Comparison of ENCODE assay signal across 1 cellular context in the genomic region with DNA sequence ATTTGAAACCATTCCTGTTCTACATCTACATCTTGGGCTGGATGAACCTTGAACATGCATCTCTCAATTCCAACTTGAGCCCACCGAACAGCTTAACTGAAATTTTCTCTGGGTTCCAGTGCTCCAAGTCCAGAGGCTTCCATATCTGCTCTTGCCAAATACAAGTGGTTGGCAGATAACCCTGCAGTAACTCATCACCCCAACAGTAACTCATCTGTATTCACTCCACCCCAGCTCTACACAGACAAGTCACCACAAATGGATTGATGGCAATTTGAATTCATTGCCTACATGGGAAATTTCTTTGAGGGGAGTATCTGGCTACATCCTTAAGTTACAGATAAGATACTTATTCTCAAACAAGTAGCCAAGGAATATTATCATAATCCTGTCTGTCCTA.
TF ChIP-seq lines count a peak whose summit lies in the region.

No MANE protein-coding gene starts in this region.

TF ChIP-seq in IMR-90, 13 proteins besides CTCF, POLR2A, EP300 and RAD21:
- TF ChIP-seq BHLHE40 (IDR thresholded peaks at IDR 0.05; ENCODE audit: low read depth, low read length) (no peak), RFX5 (IDR thresholded peaks at IDR 0.05; ENCODE audit: low read depth, low read length) (no peak), CEBPB (IDR thresholded peaks at IDR 0.05; ENCODE audit: low read depth, low read length) (no peak), MXI1 (IDR thresholded peaks at IDR 0.05; ENCODE audit: borderline replicate concordance, low read depth, low read length) (no peak), NFE2L2 (IDR thresholded peaks at IDR 0.05; ENCODE audit: low read depth, low read length) (no peak), FOS (IDR thresholded peaks at IDR 0.05; ENCODE audit: low read depth, low read length) (no peak), MAZ (IDR thresholded peaks at IDR 0.05; ENCODE audit: borderline replicate concordance, low read depth, low read length) (no peak), SMC3 (IDR thresholded peaks at IDR 0.05; ENCODE audit: low read depth, low read length) (no peak)
- TF ChIP-seq, protein P1, sequence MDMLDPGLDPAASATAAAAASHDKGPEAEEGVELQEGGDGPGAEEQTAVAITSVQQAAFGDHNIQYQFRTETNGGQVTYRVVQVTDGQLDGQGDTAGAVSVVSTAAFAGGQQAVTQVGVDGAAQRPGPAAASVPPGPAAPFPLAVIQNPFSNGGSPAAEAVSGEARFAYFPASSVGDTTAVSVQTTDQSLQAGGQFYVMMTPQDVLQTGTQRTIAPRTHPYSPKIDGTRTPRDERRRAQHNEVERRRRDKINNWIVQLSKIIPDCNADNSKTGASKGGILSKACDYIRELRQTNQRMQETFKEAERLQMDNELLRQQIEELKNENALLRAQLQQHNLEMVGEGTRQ (IDR thresholded peaks at IDR 0.05; ENCODE audit: low read depth, low read length) = no peak
- TF ChIP-seq, protein P2, sequence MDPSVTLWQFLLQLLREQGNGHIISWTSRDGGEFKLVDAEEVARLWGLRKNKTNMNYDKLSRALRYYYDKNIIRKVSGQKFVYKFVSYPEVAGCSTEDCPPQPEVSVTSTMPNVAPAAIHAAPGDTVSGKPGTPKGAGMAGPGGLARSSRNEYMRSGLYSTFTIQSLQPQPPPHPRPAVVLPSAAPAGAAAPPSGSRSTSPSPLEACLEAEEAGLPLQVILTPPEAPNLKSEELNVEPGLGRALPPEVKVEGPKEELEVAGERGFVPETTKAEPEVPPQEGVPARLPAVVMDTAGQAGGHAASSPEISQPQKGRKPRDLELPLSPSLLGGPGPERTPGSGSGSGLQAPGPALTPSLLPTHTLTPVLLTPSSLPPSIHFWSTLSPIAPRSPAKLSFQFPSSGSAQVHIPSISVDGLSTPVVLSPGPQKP (IDR thresholded peaks at IDR 0.05; ENCODE audit: borderline replicate concordance, low read depth, low read length) = no peak
